1 cellular context compared by ENCODE assay signal in the genomic region with DNA sequence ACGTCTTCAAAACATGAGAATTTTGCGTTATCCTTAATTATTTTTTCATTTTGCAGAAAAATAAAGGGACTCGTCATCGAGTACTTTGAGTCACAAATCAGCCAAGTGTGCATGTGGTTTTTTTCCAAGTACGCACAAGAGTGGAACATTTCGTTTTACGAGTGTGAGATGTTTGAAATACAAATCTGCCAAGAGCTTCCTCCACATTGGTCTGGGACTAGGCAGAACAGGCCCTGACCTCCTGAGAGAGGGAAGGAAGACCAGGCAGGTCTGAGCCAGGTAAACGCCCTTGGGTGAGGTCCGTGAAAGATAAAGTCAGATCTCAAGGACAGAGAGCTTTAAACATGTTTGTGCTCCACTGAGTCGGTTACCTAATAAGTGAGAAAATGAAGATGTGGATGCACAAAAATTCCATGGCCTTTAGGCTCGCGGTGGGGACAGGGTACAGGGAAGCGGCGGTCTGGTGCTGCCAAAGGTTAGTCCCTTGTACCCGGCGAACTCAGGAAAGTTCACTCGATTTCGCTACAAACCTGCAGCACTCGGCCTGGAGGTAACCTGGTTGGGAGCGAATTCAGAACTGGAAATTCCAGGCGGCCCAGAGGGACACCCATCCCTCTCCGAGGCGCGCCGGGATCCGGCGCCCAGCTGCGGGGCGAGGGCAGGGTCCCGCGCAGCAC.
TF ChIP-seq lines count a peak whose summit lies in the region.

No MANE protein-coding gene starts in this region.

TF ChIP-seq in GM12878, 131 proteins besides CTCF, POLR2A, EP300 and RAD21 (continued from another document):
- TF ChIP-seq, protein P1, sequence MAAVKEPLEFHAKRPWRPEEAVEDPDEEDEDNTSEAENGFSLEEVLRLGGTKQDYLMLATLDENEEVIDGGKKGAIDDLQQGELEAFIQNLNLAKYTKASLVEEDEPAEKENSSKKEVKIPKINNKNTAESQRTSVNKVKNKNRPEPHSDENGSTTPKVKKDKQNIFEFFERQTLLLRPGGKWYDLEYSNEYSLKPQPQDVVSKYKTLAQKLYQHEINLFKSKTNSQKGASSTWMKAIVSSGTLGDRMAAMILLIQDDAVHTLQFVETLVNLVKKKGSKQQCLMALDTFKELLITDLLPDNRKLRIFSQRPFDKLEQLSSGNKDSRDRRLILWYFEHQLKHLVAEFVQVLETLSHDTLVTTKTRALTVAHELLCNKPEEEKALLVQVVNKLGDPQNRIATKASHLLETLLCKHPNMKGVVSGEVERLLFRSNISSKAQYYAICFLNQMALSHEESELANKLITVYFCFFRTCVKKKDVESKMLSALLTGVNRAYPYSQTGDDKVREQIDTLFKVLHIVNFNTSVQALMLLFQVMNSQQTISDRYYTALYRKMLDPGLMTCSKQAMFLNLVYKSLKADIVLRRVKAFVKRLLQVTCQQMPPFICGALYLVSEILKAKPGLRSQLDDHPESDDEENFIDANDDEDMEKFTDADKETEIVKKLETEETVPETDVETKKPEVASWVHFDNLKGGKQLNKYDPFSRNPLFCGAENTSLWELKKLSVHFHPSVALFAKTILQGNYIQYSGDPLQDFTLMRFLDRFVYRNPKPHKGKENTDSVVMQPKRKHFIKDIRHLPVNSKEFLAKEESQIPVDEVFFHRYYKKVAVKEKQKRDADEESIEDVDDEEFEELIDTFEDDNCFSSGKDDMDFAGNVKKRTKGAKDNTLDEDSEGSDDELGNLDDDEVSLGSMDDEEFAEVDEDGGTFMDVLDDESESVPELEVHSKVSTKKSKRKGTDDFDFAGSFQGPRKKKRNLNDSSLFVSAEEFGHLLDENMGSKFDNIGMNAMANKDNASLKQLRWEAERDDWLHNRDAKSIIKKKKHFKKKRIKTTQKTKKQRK (IDR thresholded peaks at IDR 0.05; ENCODE audit: low read depth, low read length): no peak
- TF ChIP-seq SRF (IDR thresholded peaks at IDR 0.05; ENCODE audit: low read depth in 2 of 2, low read length in 2 of 2) (no peak), CBX3 (IDR thresholded peaks at IDR 0.05; ENCODE audit: borderline replicate concordance, low read depth) (no peak)
